Comparison of ENCODE assay signal across 8 cellular contexts in genomic region chr11:45922425-45923082, GRCh38. TPM values are rescaled to one million over a fixed set of nuclear protein-coding genes. Genes with fewer than 3 reads are reported as not detected.
DNase-seq lines count a peak whose midpoint lies in the region; ATAC-seq and TF ChIP-seq lines count a peak whose summit lies in the region.

TSS of gene LARGE2 (plus strand) at chr11:45922656. CDS start at chr11:45922883, 227 bp downstream.

- H3K27me3 Mint-ChIP-seq in Caco-2 (ENCODE audit: insufficient read depth, unreplicated experiment): no peaks in the 10 kb centered on the region
- H3K27me3 Mint-ChIP-seq in activated naive CD4-positive, alpha-beta T cell treated with anti-CD3 and anti-CD28 coated beads, Interleukin-2, amount 10 ng/mL, durations not matched to agents 7 days and 5 days: peaks cover 62% of the 10 kb centered on the region

- no peak for TF ChIP-seq POLR2A in tibial nerve (IDR thresholded peaks at IDR 0.05)

- ATAC-seq in left colon (peak; percentile 27), GM21576 (IDR thresholded peaks at IDR 0.05; ENCODE audit: unreplicated experiment) (no peak), HG02870 (IDR thresholded peaks at IDR 0.05; ENCODE audit: unreplicated experiment) (no peak)

- no peak for TF ChIP-seq CTCF in Caco-2 (IDR thresholded peaks at IDR 0.05; ENCODE audit: insufficient read depth in 1 of 2, low read depth in 1 of 2, low read length in 1 of 2, severe bottlenecking in 1 of 2, unreplicated experiment in 1 of 2)
- TF ChIP-seq CTCF in MM.1S (IDR thresholded peaks at IDR 0.05; ENCODE audit: low read length): no peak
- TF ChIP-seq CTCF in tibial nerve (IDR thresholded peaks at IDR 0.05): no peak

- H4K20me1 ChIP-seq in MM.1S (ENCODE audit: insufficient read depth, low read length): no peaks in the 10 kb centered on the region

- H3K4me1 Mint-ChIP-seq in Caco-2 (ENCODE audit: low read depth, unreplicated experiment): peaks cover 14% of the 10 kb centered on the region
- H3K4me1 Mint-ChIP-seq in activated naive CD4-positive, alpha-beta T cell treated with anti-CD3 and anti-CD28 coated beads, Interleukin-2, amount 10 ng/mL, durations not matched to agents 7 days and 5 days: peaks cover 47% of the 10 kb centered on the region

- peaks cover 15% of the 10 kb centered on the region for H3F3A ChIP-seq in MM.1S (ENCODE audit: insufficient read depth, low read length)

- peak within 1 kb of the TSS; percentile 56; the same call in 1 of the 2 replicates for H3K4me2 ChIP-seq in MM.1S (ENCODE audit: low read depth, low read length)

- H3K9me3 ChIP-seq in Caco-2 (no peaks in the 10 kb centered on the region), MM.1S (replicated peaks; ENCODE audit: insufficient read depth, low read length) (no peaks in the 10 kb centered on the region), tibial nerve (no peaks in the 10 kb centered on the region), MG63 (no peaks in the 10 kb centered on the region)

- 2 to 16% methylated on average over 13 to 31 of the region's 73 CpGs for WGBS in tibial nerve, 2 donors

- POLR2A ChIA-PET in Caco-2 (lab: Charles Lee): interaction anchor here (0.5 to 1.4 kb wide), 7 partner anchors 23 to 576 kb away, joined by 3 to 6 read pairs (median 4); no protein-coding TSS in a partner anchor

- BruUV-seq in Caco-2 (replicated peaks; lab: Mats Ljungman, UMichigan): no TSS peak

- no peaks in the 10 kb centered on the region; the same call in none of the 2 replicates for H3K36me3 ChIP-seq in Caco-2 (ENCODE audit: control insufficient read depth, insufficient read depth, low read length)
- no peaks in the 10 kb centered on the region for H3K36me3 ChIP-seq in MM.1S (replicated peaks; ENCODE audit: insufficient read depth, low read length)
- no peaks in the 10 kb centered on the region for H3K36me3 ChIP-seq in tibial nerve
- no peaks in the 10 kb centered on the region for H3K36me3 ChIP-seq in MG63

- H3K9me2 ChIP-seq in MM.1S (replicated peaks; ENCODE audit: insufficient read depth, low read length): no peaks in the 10 kb centered on the region

- peaks cover 48% of the 10 kb centered on the region for H3K36me3 Mint-ChIP-seq in Caco-2 (ENCODE audit: insufficient read depth, unreplicated experiment)
- peaks cover 2% of the 10 kb centered on the region for H3K36me3 Mint-ChIP-seq in activated naive CD4-positive, alpha-beta T cell treated with anti-CD3 and anti-CD28 coated beads, Interleukin-2, amount 10 ng/mL, durations not matched to agents 7 days and 5 days

- H3K27ac ChIP-seq in MM.1S (ENCODE audit: low read length): peak within 1 kb of the TSS; percentile 20; the same call in 1 of the 2 replicates
- H3K27ac ChIP-seq in tibial nerve: peak within 1 kb of the TSS in 2 of 4 donors; percentile 18 to 29

- 0 out of 2 replicates have a peak within 1 kb of the TSS, but pooled peaks have one; percentile 21 for H2AFZ ChIP-seq in MM.1S (ENCODE audit: low read length)

- H3K4me3 ChIP-seq in Caco-2 (ENCODE audit: low read depth, low read length) (peak within 1 kb of the TSS; percentile 56), MM.1S (ENCODE audit: low read length) (peak within 1 kb of the TSS; percentile 49), tibial nerve (peak within 1 kb of the TSS; percentile 9 to 43 (median 30)), MG63 (no peak within 1 kb of the TSS)

- H3K4me1 ChIP-seq in Caco-2 (peaks cover 12% of the 10 kb centered on the region), MM.1S (ENCODE audit: low read length) (peaks cover 11% of the 10 kb centered on the region), tibial nerve (peaks cover 0 to 24% (median 15%) of the 10 kb centered on the region in 4 donors)

- no peaks in the 10 kb centered on the region for H3K9me3 Mint-ChIP-seq in Caco-2 (ENCODE audit: unreplicated experiment)
- no peaks in the 10 kb centered on the region for H3K9me3 Mint-ChIP-seq in activated naive CD4-positive, alpha-beta T cell treated with anti-CD3 and anti-CD28 coated beads, Interleukin-2, amount 10 ng/mL, durations not matched to agents 7 days and 5 days

- TF ChIP-seq EP300 in tibial nerve (IDR thresholded peaks at IDR 0.05): no peak

- DNase-seq in Caco-2: peak; percentile 84 to 92
- peak; percentile 20 for DNase-seq in MM.1S
- DNase-seq in activated naive CD4-positive, alpha-beta T cell treated with anti-CD3 and anti-CD28 coated beads, Interleukin-2, amount 10 ng/mL, durations not matched to agents 7 days and 5 days: peak; percentile 33
- peak; percentile 48 to 61 for DNase-seq in left colon
- no peak for DNase-seq in tibial nerve (ENCODE audit: low spot score in 2 of 2)
- no peak for DNase-seq in MG63

- peak within 1 kb of the TSS; percentile 93 for H3K27ac Mint-ChIP-seq in Caco-2 (ENCODE audit: unreplicated experiment)
- H3K27ac Mint-ChIP-seq in activated naive CD4-positive, alpha-beta T cell treated with anti-CD3 and anti-CD28 coated beads, Interleukin-2, amount 10 ng/mL, durations not matched to agents 7 days and 5 days: no peak within 1 kb of the TSS

- CTCF ChIA-PET in Caco-2 (lab: Charles Lee): interaction anchor here (0.6 to 2.5 kb wide), 4 partner anchors 42 to 298 kb away, joined by 3 to 22 read pairs (median 4); no protein-coding TSS in a partner anchor
- CTCF ChIA-PET in activated naive CD4-positive, alpha-beta T cell treated with anti-CD3 and anti-CD28 coated beads, Interleukin-2, amount 10 ng/mL, durations not matched to agents 7 days and 5 days (lab: Charles Lee): no interaction called here

- peaks cover 1% of the 10 kb centered on the region for H3K79me2 ChIP-seq in MM.1S (ENCODE audit: low read length)

- intact Hi-C loops in Caco-2 (cut with micrococcal nuclease; ENCODE audit: unreplicated experiment): loop anchor here (1.0 kb wide), 2 partner anchors 23 to 75 kb away; partner anchors contain the start of gene CRY2
- intact Hi-C loops in left colon (cut with DNase I, micrococcal nuclease): no loop called here

- H3K4me3 Mint-ChIP-seq in Caco-2 (ENCODE audit: unreplicated experiment): peak within 1 kb of the TSS; percentile 86
- peak within 1 kb of the TSS; percentile 65 for H3K4me3 Mint-ChIP-seq in activated naive CD4-positive, alpha-beta T cell treated with anti-CD3 and anti-CD28 coated beads, Interleukin-2, amount 10 ng/mL, durations not matched to agents 7 days and 5 days

- H3K9ac ChIP-seq in MM.1S (ENCODE audit: low read length): peak within 1 kb of the TSS; percentile 29; the same call in 1 of the 2 replicates

- H3K27me3 ChIP-seq in Caco-2 (replicated peaks; ENCODE audit: control insufficient read depth, insufficient read depth, low read length) (no peaks in the 10 kb centered on the region), MM.1S (replicated peaks; ENCODE audit: insufficient read depth, low read length) (peaks cover 13% of the 10 kb centered on the region; the same call in 1 of the 2 replicates), tibial nerve (peaks cover 0 to 35% of the 10 kb centered on the region in 2 donors), MG63 (0 out of 2 replicates have a peak, but pooled peaks cover 3% of the 10 kb centered on the region)

RNA-seq across cellular contexts. Expression of gene LARGE2, which starts in this region (rescaled TPM):
- total RNA-seq in Caco-2 (2022): 62.3 and 67.4 TPM in 2 replicates
- total RNA-seq in left colon: 1 to 10 TPM; 1.1 to 4.2 TPM
- not detected for total RNA-seq in tibial nerve
- total RNA-seq in MG63 (2014; rRNA removed; shearing (Covaris generic); ENCODE audit: low replicate concordance): not detected in 2 replicates

Comparison
In these comparisons a context has a peak if more than half of its experiments do, and no peak if none do; other contexts are left out.
1. RNA of gene LARGE2 (total RNA-seq): 62.3 to 67.4 TPM in Caco-2; 1.1 to 4.2 TPM in left colon, not detected in tibial nerve and not detected in MG63; every median in the first group is over 10 times any median in the second.
2. DNase-seq: peak in Caco-2 (2 of 2), MM.1S (single experiment), activated naive CD4-positive, alpha-beta T cell treated with anti-CD3 and anti-CD28 coated beads, Interleukin-2, amount 10 ng/mL, durations not matched to agents 7 days and 5 days (single experiment) and left colon (2 of 2); none in tibial nerve (0 of 2) and MG63 (single experiment).